ENCODE assay signal across 21 cellular contexts in genomic region chr2:126874961-126875360, GRCh38. TPM values are rescaled to one million over a fixed set of nuclear protein-coding genes. Genes with fewer than 3 reads are reported as not detected.
DNase-seq lines count a peak whose midpoint lies in the region; ATAC-seq and TF ChIP-seq lines count a peak whose summit lies in the region.
"Had no signal": no experiment of that assay in that cellular context is flagged by ENCODE, and none has a peak within 500 bp of the region (broad histone marks: within the 10 kb centered on the region; RNA-seq: fewer than 3 reads in every experiment).

No MANE protein-coding gene starts in this region.

- peaks cover 13% of the 10 kb centered on the region for H3K9me3 ChIP-seq in endodermal cell (ENCODE audit: control insufficient read depth, low read length)
- H3K9me3 ChIP-seq: Caco-2, HAP-1 had no signal

- no peak overlapping the region for H3K4me3 ChIP-seq in endodermal cell (ENCODE audit: low read length)
- H3K4me3 ChIP-seq: A549, HAP-1 had no signal

- no peaks in the 10 kb centered on the region for H3K4me1 ChIP-seq in endodermal cell (ENCODE audit: control insufficient read depth, insufficient read depth, low read length)
- H3K4me1 ChIP-seq: A549, Caco-2, HAP-1 had no signal

- peak; percentile 3 for DNase-seq in activated CD8-positive, alpha-beta memory T cell treated with anti-CD3 and anti-CD28 coated beads, Interleukin-2, amount 50 U/mL, for 48 hours
- no peak for DNase-seq in activated CD8-positive, alpha-beta memory T cell treated with anti-CD3 and anti-CD28 coated beads for 24 hours
- DNase-seq in RKO (ENCODE audit: low spot score) (peak; percentile 5), endodermal cell (peak; percentile 38)
- DNase-seq: AML-193; Caco-2; CD4-positive, alpha-beta T cell; DMS79 treated with DMSO at 0.1 percent for 48 hours; GF-D8; KBM-7 had no signal

- no peak overlapping the region for H3K27ac Mint-ChIP-seq in endodermal cell
- H3K27ac Mint-ChIP-seq: CD4-positive, alpha-beta T cell; IgD-negative memory B cell had no signal

- TF ChIP-seq CTCF in endodermal cell (conservative IDR thresholded peaks at IDR 0.05), result no peak

- no peaks in the 10 kb centered on the region for H3K27me3 ChIP-seq in endodermal cell (ENCODE audit: control insufficient read depth, insufficient read depth, low read length, poor library complexity, severe bottlenecking)

- no peak for ATAC-seq in GM21515 (IDR thresholded peaks at IDR 0.05; ENCODE audit: unreplicated experiment)
- ATAC-seq in HG02884 (IDR thresholded peaks at IDR 0.05; ENCODE audit: unreplicated experiment), result no peak
- ATAC-seq in GM19452 (IDR thresholded peaks at IDR 0.05; ENCODE audit: unreplicated experiment), result no peak
- ATAC-seq: A549, HepG2 had no signal

- no peaks in the 10 kb centered on the region for H3K4me1 Mint-ChIP-seq in endodermal cell
- H3K4me1 Mint-ChIP-seq: IgD-negative memory B cell had no signal

- no peaks in the 10 kb centered on the region for H3K36me3 Mint-ChIP-seq in endodermal cell (ENCODE audit: low read depth)
- H3K36me3 Mint-ChIP-seq: IgD-negative memory B cell had no signal

- H3K9me3 Mint-ChIP-seq in endodermal cell, result peaks cover 16% of the 10 kb centered on the region

- H3K9ac ChIP-seq in endodermal cell (ENCODE audit: extremely low read depth, low read length, poor library complexity, severe bottlenecking), result no peak overlapping the region

- H3K36me3 ChIP-seq in endodermal cell (ENCODE audit: control insufficient read depth, insufficient read depth, low read length), result no peaks in the 10 kb centered on the region
- H3K36me3 ChIP-seq: HAP-1 had no signal

- 85 to 90% methylated on average over 3 of the region's 3 CpGs for WGBS in endodermal cell (ENCODE audit: insufficient coverage in 1 of 2, insufficient read length in 1 of 2), 2 experiments

- H3K27ac ChIP-seq in endodermal cell (ENCODE audit: low read depth, low read length), result no peak overlapping the region
- H3K27ac ChIP-seq: 22Rv1, A549, C4-2B had no signal

- H3K4me3 Mint-ChIP-seq in endodermal cell, result no peak overlapping the region
- H3K4me3 Mint-ChIP-seq: CD4-positive, alpha-beta T cell; IgD-negative memory B cell had no signal

- H3K27me3 Mint-ChIP-seq in endodermal cell (ENCODE audit: insufficient read depth), result no peaks in the 10 kb centered on the region
- H3K27me3 Mint-ChIP-seq: CD4-positive, alpha-beta T cell; IgD-negative memory B cell had no signal

RNA-seq across cellular contexts. Expression of gene TEX51, which starts 23.7 kb away (rescaled TPM):
- total RNA-seq in endodermal cell, result not detected
- polyA plus RNA-seq in endodermal cell (2013, experiment 1 of 2), result not detected
- polyA plus RNA-seq in endodermal cell (2013, experiment 2 of 2), result not detected
- total RNA-seq: Caco-2; CD4-positive, alpha-beta T cell; H1; HepG2 had no signal
- polyA plus RNA-seq: A549, BJ, H1, HepG2, IgD-negative memory B cell had no signal
